ENCODE assay signal across 26 cellular contexts in genomic region chr2:205580591-205580990, GRCh38.
A peak's percentile ranks its signal among the peaks of the same experiment; 100 is the strongest.
DNase-seq lines count a peak whose midpoint lies in the region; ATAC-seq and TF ChIP-seq lines count a peak whose summit lies in the region.
"Had no signal": no experiment of that assay in that cellular context is flagged by ENCODE, and none has a peak within 500 bp of the region (broad histone marks: within the 10 kb centered on the region; RNA-seq: fewer than 3 reads in every experiment).

No MANE protein-coding gene starts in this region.

- no peaks in the 10 kb centered on the region for H3K27me3 Mint-ChIP-seq in Calu3 (ENCODE audit: unreplicated experiment)
- H3K27me3 Mint-ChIP-seq: CD4-positive, alpha-beta T cell had no signal

- no peak overlapping the region for H3K27ac Mint-ChIP-seq in Calu3 (ENCODE audit: unreplicated experiment)
- H3K27ac Mint-ChIP-seq: activated naive CD4-positive, alpha-beta T cell treated with anti-CD3 and anti-CD28 coated beads, Interleukin-2, amount 10 ng/mL, durations not matched to agents 7 days and 5 days; CD4-positive, alpha-beta T cell; memory B cell; natural killer cell had no signal

- intact Hi-C loops in lower lobe of right lung (cut with DNase I): no loop called here
- intact Hi-C loops in Calu3 (cut with micrococcal nuclease; ENCODE audit: unreplicated experiment): no loop called here

- no peak overlapping the region for H3K23ac ChIP-seq in mesenchymal stem cell (ENCODE audit: low read length in 2 of 2)

- H2BK120ac ChIP-seq in mesenchymal stem cell (ENCODE audit: low read depth, low read length): no peak overlapping the region

- H4K8ac ChIP-seq in mesenchymal stem cell (ENCODE audit: low read length): no peak overlapping the region

- no peaks in the 10 kb centered on the region for H3K36me3 Mint-ChIP-seq in Calu3 (ENCODE audit: insufficient read depth, unreplicated experiment)
- H3K36me3 Mint-ChIP-seq: activated naive CD4-positive, alpha-beta T cell treated with anti-CD3 and anti-CD28 coated beads, Interleukin-2, amount 10 ng/mL, durations not matched to agents 7 days and 5 days; natural killer cell had no signal

- no peak overlapping the region for H2AK5ac ChIP-seq in mesenchymal stem cell (ENCODE audit: low read length, severe bottlenecking)

- H3K27ac ChIP-seq in mesenchymal stem cell (ENCODE audit: low read length, poor library complexity, severe bottlenecking) (no peak overlapping the region), lower lobe of right lung (no peak overlapping the region)
- H3K27ac ChIP-seq: ascending aorta, coronary artery, gastrocnemius medialis, pancreas, Peyer's patch, sigmoid colon, testis had no signal

- no CpG with 5 or more reads among the region's 2 CpGs for WGBS in mesenchymal stem cell

- CTCF ChIA-PET in Calu3 (lab: Charles Lee): no interaction called here

- no peak overlapping the region for H3K4ac ChIP-seq in mesenchymal stem cell (ENCODE audit: low read depth in 1 of 2, low read length in 2 of 2)

- H4K91ac ChIP-seq in mesenchymal stem cell (ENCODE audit: low read length): no peak overlapping the region

- no peak overlapping the region for H2AFZ ChIP-seq in mesenchymal stem cell (ENCODE audit: low read depth, low read length)

- no peak overlapping the region for H3K4me3 Mint-ChIP-seq in Calu3 (ENCODE audit: low read depth, unreplicated experiment)
- H3K4me3 Mint-ChIP-seq: activated naive CD4-positive, alpha-beta T cell treated with anti-CD3 and anti-CD28 coated beads, Interleukin-2, amount 10 ng/mL, durations not matched to agents 7 days and 5 days; CD4-positive, alpha-beta T cell; memory B cell; natural killer cell had no signal

- peak; percentile 27 for DNase-seq in COLO829 (ENCODE audit: low spot score)
- DNase-seq in M059J (ENCODE audit: low read depth): peak; percentile 29
- DNase-seq in dedifferentiated amniotic fluid mesenchymal stem cell (ENCODE audit: extremely low spot score): peak; percentile 28
- DNase-seq in mesenchymal stem cell: peak; percentile 62
- DNase-seq in activated CD4-positive, alpha-beta T cell treated with anti-CD3 and anti-CD28 coated beads, Interleukin-2, amount 50 U/mL, for 1 hour: no peak
- DNase-seq in lower lobe of right lung: no peak
- no peak for DNase-seq in Calu3
- DNase-seq: activated CD4-positive, CD25-positive, alpha-beta regulatory T cell; activated CD8-positive, alpha-beta memory T cell treated with anti-CD3 and anti-CD28 coated beads for 24 hours; activated naive CD4-positive, alpha-beta T cell treated with anti-CD3 and anti-CD28 coated beads, Interleukin-2, amount 10 ng/mL, durations not matched to agents 7 days and 5 days; activated T-cell treated with anti-CD3 and anti-CD28 coated beads, Interleukin-2, amount 50 U/mL, for 48 hours; CD4-positive, alpha-beta T cell; gastrocnemius medialis; KG1; natural killer cell; NCI-H1092 treated with DMSO at 0.1 percent for 48 hours; NCI-H2081; pancreas; Peyer's patch; sigmoid colon; T-helper 2 cell; testis had no signal

- peaks cover 4% of the 10 kb centered on the region for H3K9me3 ChIP-seq in mesenchymal stem cell (ENCODE audit: control insufficient read depth, low read length)
- peaks cover 4% of the 10 kb centered on the region for H3K9me3 ChIP-seq in lower lobe of right lung
- H3K9me3 ChIP-seq: gastrocnemius medialis, pancreas, Peyer's patch, sigmoid colon, testis had no signal

- H3K36me3 ChIP-seq in mesenchymal stem cell (ENCODE audit: control insufficient read depth in 1 of 2, insufficient read depth in 2 of 2, low read depth in 1 of 2, low read length in 2 of 2) (no peaks in the 10 kb centered on the region), lower lobe of right lung (no peaks in the 10 kb centered on the region)
- H3K36me3 ChIP-seq: ascending aorta, gastrocnemius medialis, pancreas, Peyer's patch, sigmoid colon had no signal

- H3K4me2 ChIP-seq in mesenchymal stem cell (ENCODE audit: low read length, poor library complexity, severe bottlenecking): no peak overlapping the region

- no peaks in the 10 kb centered on the region for H3K79me1 ChIP-seq in mesenchymal stem cell (replicated peaks; ENCODE audit: low read length, poor library complexity, severe bottlenecking)

- TF ChIP-seq CTCF in lower lobe of right lung (IDR thresholded peaks at IDR 0.05) (no peak), Calu3 (IDR thresholded peaks at IDR 0.05; ENCODE audit: unreplicated experiment) (no peak)

- no peak overlapping the region for H2BK5ac ChIP-seq in mesenchymal stem cell (ENCODE audit: low read depth, low read length, poor library complexity, severe bottlenecking)

- no peaks in the 10 kb centered on the region for H3K4me1 Mint-ChIP-seq in Calu3 (ENCODE audit: low read depth, unreplicated experiment)
- H3K4me1 Mint-ChIP-seq: activated naive CD4-positive, alpha-beta T cell treated with anti-CD3 and anti-CD28 coated beads, Interleukin-2, amount 10 ng/mL, durations not matched to agents 7 days and 5 days; memory B cell; natural killer cell had no signal

- no peak overlapping the region for H2BK12ac ChIP-seq in mesenchymal stem cell (ENCODE audit: low read length in 2 of 2)

- no peaks in the 10 kb centered on the region for H3K27me3 ChIP-seq in mesenchymal stem cell (ENCODE audit: control insufficient read depth in 1 of 2, insufficient read depth in 1 of 2, low read length in 2 of 2)
- H3K27me3 ChIP-seq in lower lobe of right lung (ENCODE audit: low read depth): no peaks in the 10 kb centered on the region
- H3K27me3 ChIP-seq: ascending aorta, gastrocnemius medialis, pancreas, Peyer's patch, sigmoid colon, testis had no signal

- no peak overlapping the region for H3K4me3 ChIP-seq in mesenchymal stem cell (ENCODE audit: insufficient read depth in 1 of 2, low read depth in 1 of 2, low read length in 2 of 2)
- H3K4me3 ChIP-seq in lower lobe of right lung: no peak overlapping the region
- H3K4me3 ChIP-seq: ascending aorta, coronary artery, gastrocnemius medialis, pancreas, Peyer's patch, sigmoid colon, testis had no signal

- H3K4me1 ChIP-seq in mesenchymal stem cell (ENCODE audit: control insufficient read depth, insufficient read depth, low read depth, low read length) (peaks cover 6% of the 10 kb centered on the region), lower lobe of right lung (no peaks in the 10 kb centered on the region)
- H3K4me1 ChIP-seq: ascending aorta, gastrocnemius medialis, pancreas, Peyer's patch, testis had no signal

- H2BK15ac ChIP-seq in mesenchymal stem cell (ENCODE audit: low read depth, poor library complexity, severe bottlenecking): no peak overlapping the region

- H3K18ac ChIP-seq in mesenchymal stem cell (ENCODE audit: low read depth in 1 of 2, low read length in 2 of 2): no peak overlapping the region

- BruUV-seq in Calu3 (replicated peaks; lab: Mats Ljungman, UMichigan): no TSS peak

- no peak overlapping the region for H3K9ac ChIP-seq in mesenchymal stem cell (ENCODE audit: low read length)

- ATAC-seq in lower lobe of right lung (no peak), GM21529 (IDR thresholded peaks at IDR 0.05; ENCODE audit: unreplicated experiment) (no peak)
- ATAC-seq: gastrocnemius medialis, natural killer cell, pancreas had no signal

- no peak overlapping the region for H3K14ac ChIP-seq in mesenchymal stem cell (ENCODE audit: low read length in 2 of 2)

- H3K9me3 Mint-ChIP-seq in Calu3 (ENCODE audit: low read depth, unreplicated experiment): no peaks in the 10 kb centered on the region
- H3K9me3 Mint-ChIP-seq: activated naive CD4-positive, alpha-beta T cell treated with anti-CD3 and anti-CD28 coated beads, Interleukin-2, amount 10 ng/mL, durations not matched to agents 7 days and 5 days had no signal

Comparison
In these comparisons a context has a peak if more than half of its experiments do, and no peak if none do; other contexts are left out.
1. DNase-seq: peak in COLO829 (single experiment), M059J (single experiment), dedifferentiated amniotic fluid mesenchymal stem cell (single experiment) and mesenchymal stem cell (single experiment); none in activated CD4-positive, alpha-beta T cell treated with anti-CD3 and anti-CD28 coated beads, Interleukin-2, amount 50 U/mL, for 1 hour (single experiment), lower lobe of right lung (single experiment) and Calu3 (single experiment).